Comparison of ENCODE assay signal across 9 cellular contexts in the genomic region with DNA sequence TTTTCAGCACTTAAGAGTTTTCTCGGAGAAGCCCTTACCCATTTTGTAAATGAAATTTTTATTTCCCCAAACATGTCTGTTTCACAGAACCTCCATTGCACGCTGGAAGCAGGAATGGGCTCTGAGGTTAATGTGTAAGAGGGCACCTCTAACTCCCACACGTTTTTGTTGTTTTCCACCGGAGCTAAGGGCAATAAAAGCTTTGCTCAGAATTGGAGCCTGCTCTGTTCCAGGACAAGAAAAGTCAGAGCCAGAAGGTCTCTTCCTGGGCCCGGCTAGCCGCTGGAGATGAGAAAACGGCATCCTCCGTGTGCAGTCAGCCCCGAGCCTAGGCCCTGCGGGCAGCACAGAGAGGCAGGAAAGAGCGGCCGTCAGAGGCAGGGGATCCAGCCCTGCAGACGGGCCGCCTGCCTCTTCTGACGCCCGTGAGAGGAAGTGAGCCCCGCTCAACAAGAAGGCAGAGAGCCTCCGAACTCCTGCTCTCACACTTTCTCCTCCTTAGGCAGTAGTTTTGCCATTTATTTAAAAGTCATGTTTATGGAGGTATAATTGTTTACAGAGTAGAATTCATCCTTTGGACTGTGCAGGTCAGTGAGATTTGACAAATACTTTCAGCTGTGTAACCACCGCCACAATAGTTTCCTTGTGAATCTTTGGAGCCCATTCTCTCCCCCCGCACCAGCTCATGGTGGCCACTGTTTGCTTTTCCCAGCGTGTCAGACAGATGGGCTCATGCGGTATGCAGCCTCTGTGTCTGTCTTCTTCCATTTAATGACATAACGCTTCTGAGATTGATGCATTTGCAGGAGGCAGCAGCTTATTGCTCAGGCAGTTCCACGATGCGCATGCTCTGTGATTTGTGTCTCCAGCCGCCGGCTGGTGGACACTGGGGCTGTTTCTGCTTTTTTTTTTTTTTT.
A peak's percentile ranks its signal among the peaks of the same experiment; 100 is the strongest.
DNase-seq lines count a peak whose midpoint lies in the region; ATAC-seq and TF ChIP-seq lines count a peak whose summit lies in the region.
"Had no signal": no experiment of that assay in that cellular context is flagged by ENCODE, and none has a peak within 500 bp of the region (broad histone marks: within the 10 kb centered on the region; RNA-seq: fewer than 3 reads in every experiment).

No MANE protein-coding gene starts in this region.

- 9 to 35% methylated on average over 27 of the region's 27 CpGs for WGBS in sigmoid colon, 2 donors

- DNase-seq in NB4 (ENCODE audit: low read depth) (peak; percentile 36), SHP77 treated with DMSO at 0.1 percent for 48 hours (lab: John Stamatoyannopoulos, UW) (peak; percentile 92), right atrium auricular region (ENCODE audit: low spot score) (no peak), sigmoid colon (no peak), T1000 (lab: John Stamatoyannopoulos, UW) (no peak), GM19238 (ENCODE audit: insufficient read length, low spot score) (no peak)
- DNase-seq in activated CD8-positive, alpha-beta memory T cell treated with anti-CD3 and anti-CD28 coated beads, Interleukin-2, amount 50 U/mL, for 48 hours, result no peak

- no peaks in the 10 kb centered on the region for H3K36me3 ChIP-seq in right atrium auricular region
- no peaks in the 10 kb centered on the region for H3K36me3 ChIP-seq in sigmoid colon

- H3K4me3 ChIP-seq in NB4 (ENCODE audit: low read depth, low read length) (no peak overlapping the region), right atrium auricular region (no peak overlapping the region), sigmoid colon (peak overlapping the region; percentile 9 to 41 (median 34))
- H3K4me3 ChIP-seq: GM12878 had no signal

- H3K4me1 ChIP-seq in right atrium auricular region (peaks cover 0 to 6% of the 10 kb centered on the region in 2 donors), sigmoid colon (peaks cover 0 to 14% (median 8%) of the 10 kb centered on the region in 4 donors)

- intact Hi-C loops in sigmoid colon (cut with DNase I), result no loop called here

- no peak for TF ChIP-seq CTCF in NB4 (IDR thresholded peaks at IDR 0.05; ENCODE audit: low read depth, low read length)
- TF ChIP-seq CTCF in right atrium auricular region (IDR thresholded peaks at IDR 0.05), result no peak
- TF ChIP-seq CTCF in sigmoid colon (IDR thresholded peaks at IDR 0.05), result no peak

- no peak for ATAC-seq in HG03432 (IDR thresholded peaks at IDR 0.05; ENCODE audit: unreplicated experiment)
- ATAC-seq: GM12878 had no signal

- TF ChIP-seq POLR2A in NB4 (IDR thresholded peaks at IDR 0.05; ENCODE audit: extremely low read depth, insufficient read length), result no peak
- no peak for TF ChIP-seq POLR2A in sigmoid colon (IDR thresholded peaks at IDR 0.05)

- H3K9me3 ChIP-seq in right atrium auricular region (peaks cover 0 to 21% of the 10 kb centered on the region in 2 donors), sigmoid colon (peaks cover 0 to 7% (median 3%) of the 10 kb centered on the region in 4 donors)

- H3K27me3 ChIP-seq in right atrium auricular region (no peaks in the 10 kb centered on the region), sigmoid colon (no peaks in the 10 kb centered on the region)

- H3K27ac ChIP-seq in right atrium auricular region, result peak overlapping the region; percentile 43 to 63
- H3K27ac ChIP-seq in sigmoid colon, result peak overlapping the region in 2 of 4 donors; percentile 24 to 54

- no peak for TF ChIP-seq EP300 in sigmoid colon (IDR thresholded peaks at IDR 0.05)

Comparison
In these comparisons a context has a peak if more than half of its experiments do, and no peak if none do; other contexts are left out.
1. DNase-seq: peak in NB4 (single experiment) and SHP77 treated with DMSO at 0.1 percent for 48 hours (single experiment); none in right atrium auricular region (single experiment), sigmoid colon (single experiment), T1000 (single experiment), GM19238 (single experiment) and activated CD8-positive, alpha-beta memory T cell treated with anti-CD3 and anti-CD28 coated beads, Interleukin-2, amount 50 U/mL, for 48 hours (single experiment).
2. H3K4me3 ChIP-seq: peak in sigmoid colon (4 of 4); none in NB4 (single experiment) and right atrium auricular region (0 of 2).